ENCODE assay signal across 18 cellular contexts in the genomic region with DNA sequence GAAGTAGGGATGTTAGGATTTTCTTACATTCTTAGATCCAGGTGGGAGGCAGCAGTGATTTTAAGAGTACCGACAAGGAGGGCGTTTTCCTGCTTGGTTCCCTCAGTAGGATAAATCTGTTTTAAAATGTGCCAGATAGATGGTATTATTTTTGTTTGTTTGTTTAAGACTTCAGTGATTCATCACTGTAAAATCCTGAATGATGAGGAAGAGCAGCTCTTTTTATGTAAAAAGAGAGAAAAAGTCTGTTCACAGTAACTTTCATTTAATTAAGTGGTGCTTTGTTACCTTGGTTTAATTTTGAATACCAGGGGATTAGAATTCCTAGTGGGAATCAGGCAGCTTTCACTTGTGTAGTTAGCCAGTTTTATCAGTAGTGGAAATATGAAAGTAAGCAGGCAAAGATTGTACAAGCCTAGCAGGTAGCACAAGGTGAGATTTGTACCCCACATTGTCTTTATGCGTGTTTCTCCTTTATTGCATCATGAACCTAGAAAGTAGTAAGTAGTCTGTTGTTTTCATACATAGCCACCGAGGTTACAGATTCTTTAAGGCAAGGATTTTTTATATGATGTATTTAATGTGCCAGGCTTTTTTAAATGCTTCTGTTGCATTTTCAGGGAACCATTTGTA.
DNase-seq lines count a peak whose midpoint lies in the region; ATAC-seq, FAIRE-seq and TF ChIP-seq lines count a peak whose summit lies in the region.
"Had no signal": no experiment of that assay in that cellular context is flagged by ENCODE, and none has a peak within 500 bp of the region (broad histone marks: within the 10 kb centered on the region; RNA-seq: fewer than 3 reads in every experiment).

No MANE protein-coding gene starts in this region.

- TF ChIP-seq CTCF in KMS-11 (conservative IDR thresholded peaks at IDR 0.05; ENCODE audit: low read depth, low read length) (no peak), astrocyte (IDR thresholded peaks at IDR 0.05; ENCODE audit: insufficient read depth, low read depth, low read length) (no peak), fibroblast of villous mesenchyme (IDR thresholded peaks at IDR 0.05; ENCODE audit: insufficient read depth, low read depth, low read length) (no peak), spleen (IDR thresholded peaks at IDR 0.05 in 8 of 11, conservative IDR thresholded peaks at IDR 0.05 in 3 of 11) (no peak), ovary (IDR thresholded peaks at IDR 0.05) (no peak), right atrium auricular region (IDR thresholded peaks at IDR 0.05) (no peak)

- WGBS in spleen, 5 donors = 93 to 100% (median 96%) methylated on average over 4 of the region's 4 CpGs
- 94% methylated on average over 4 of the region's 4 CpGs for WGBS in right cardiac atrium
- 90 to 92% (median 90%) methylated on average over 4 of the region's 4 CpGs for WGBS in ovary, 3 donors

- no peak overlapping the region for H3K4me3 Mint-ChIP-seq in astrocyte (ENCODE audit: unreplicated experiment)
- H3K4me3 Mint-ChIP-seq: B cell; CD4-positive, alpha-beta memory T cell had no signal

- intact Hi-C loops in spleen (cut with DNase I; ENCODE audit: low total_unique reads) (no loop called here), right cardiac atrium (cut with DNase I) (no loop called here), ovary (cut with DNase I) (no loop called here)

- H2AFZ ChIP-seq in KMS-11 (ENCODE audit: low read depth) (no peak overlapping the region), astrocyte (ENCODE audit: low read depth, low read length) (no peak overlapping the region)

- H3K4me3 ChIP-seq in KMS-11 (IDR thresholded peaks at IDR 0.05; ENCODE audit: insufficient read depth, low read depth, low read length) (no peak overlapping the region), astrocyte (ENCODE audit: insufficient read depth, low read depth, low read length) (no peak overlapping the region), fibroblast of villous mesenchyme (ENCODE audit: low read depth, low read length) (no peak overlapping the region), spleen (no peak overlapping the region), right cardiac atrium (ENCODE audit: low read length) (no peak overlapping the region), ovary (no peak overlapping the region), right atrium auricular region (no peak overlapping the region)

- H3K9me3 ChIP-seq in astrocyte (ENCODE audit: insufficient read depth, low read depth, low read length) (no peaks in the 10 kb centered on the region), spleen (no peaks in the 10 kb centered on the region), right cardiac atrium (ENCODE audit: control insufficient read depth, low read length) (no peaks in the 10 kb centered on the region), ovary (no peaks in the 10 kb centered on the region), right atrium auricular region (no peaks in the 10 kb centered on the region)

- peaks cover 4% of the 10 kb centered on the region for H3K9me3 Mint-ChIP-seq in astrocyte (ENCODE audit: unreplicated experiment)

- H3K27ac Mint-ChIP-seq in astrocyte (ENCODE audit: unreplicated experiment) = no peak overlapping the region
- H3K27ac Mint-ChIP-seq: B cell had no signal

- peak; percentile 67 for FAIRE-seq in astrocyte (lab: Jason Lieb, UNC)

- peaks cover 21% of the 10 kb centered on the region for H3K4me1 Mint-ChIP-seq in astrocyte (ENCODE audit: low read depth, unreplicated experiment)

- no peak for TF ChIP-seq POLR2A in spleen (IDR thresholded peaks at IDR 0.05)
- TF ChIP-seq POLR2A in ovary (IDR thresholded peaks at IDR 0.05) = no peak

- H4K20me1 ChIP-seq in KMS-11 (ENCODE audit: insufficient read depth) (no peaks in the 10 kb centered on the region), astrocyte (ENCODE audit: insufficient read depth, low read length) (no peaks in the 10 kb centered on the region)

- DNase-seq in EL = peak; percentile 24
- no peak for DNase-seq in astrocyte (ENCODE audit: low read depth)
- DNase-seq in fibroblast of villous mesenchyme (ENCODE audit: low read depth) = peak; percentile 21
- no peak for DNase-seq in spleen
- DNase-seq in right cardiac atrium = no peak
- DNase-seq in ovary = no peak
- DNase-seq in right atrium auricular region (ENCODE audit: low spot score) = no peak
- DNase-seq: ACHN, DND-41, KBM-7, NCI-H1930, NCI-H2171 treated with DMSO at 0.1 percent for 48 hours, NCI-H510A treated with DMSO at 0.1 percent for 48 hours, SIG-M5 had no signal

- no peaks in the 10 kb centered on the region for H3K36me3 ChIP-seq in KMS-11 (ENCODE audit: insufficient read depth)
- no peaks in the 10 kb centered on the region for H3K36me3 ChIP-seq in astrocyte (ENCODE audit: insufficient read depth, low read length)
- no peaks in the 10 kb centered on the region for H3K36me3 ChIP-seq in spleen
- no peaks in the 10 kb centered on the region for H3K36me3 ChIP-seq in ovary
- H3K36me3 ChIP-seq in right atrium auricular region = no peaks in the 10 kb centered on the region

- H3K27me3 ChIP-seq in KMS-11 (ENCODE audit: insufficient read depth, low read depth) (no peaks in the 10 kb centered on the region), astrocyte (ENCODE audit: insufficient read depth, low read length) (no peaks in the 10 kb centered on the region), spleen (replicated peaks in 1 of 7) (no peaks in the 10 kb centered on the region), right cardiac atrium (ENCODE audit: control insufficient read depth, insufficient read depth) (no peaks in the 10 kb centered on the region), ovary (no peaks in the 10 kb centered on the region), right atrium auricular region (no peaks in the 10 kb centered on the region)

- H3K4me2 ChIP-seq in KMS-11 = peak overlapping the region; percentile 55
- no peak overlapping the region for H3K4me2 ChIP-seq in astrocyte (ENCODE audit: low read length)

- no peaks in the 10 kb centered on the region for H3K79me2 ChIP-seq in KMS-11 (ENCODE audit: insufficient read depth, low read depth)
- no peaks in the 10 kb centered on the region for H3K79me2 ChIP-seq in astrocyte (ENCODE audit: insufficient read depth, low read length)

- ATAC-seq in right cardiac atrium = no peak
- ATAC-seq: HCT116 had no signal

- H3K27ac ChIP-seq in KMS-11 (peak overlapping the region; percentile 65), astrocyte (ENCODE audit: low read depth, low read length) (no peak overlapping the region), spleen (no peak overlapping the region), right cardiac atrium (ENCODE audit: low read length) (no peak overlapping the region), ovary (no peak overlapping the region), right atrium auricular region (no peak overlapping the region)

- H3K27me3 Mint-ChIP-seq in astrocyte (ENCODE audit: low read depth, unreplicated experiment) = no peaks in the 10 kb centered on the region
- H3K27me3 Mint-ChIP-seq: B cell; CD4-positive, alpha-beta memory T cell had no signal

- no peak for TF ChIP-seq EP300 in ovary (IDR thresholded peaks at IDR 0.05)

- H3K36me3 Mint-ChIP-seq in astrocyte (ENCODE audit: low read depth, unreplicated experiment) = no peaks in the 10 kb centered on the region

- H3K9ac ChIP-seq in KMS-11 (no peak overlapping the region), astrocyte (ENCODE audit: low read length) (no peak overlapping the region)

- peaks cover 54% of the 10 kb centered on the region for H3K4me1 ChIP-seq in KMS-11 (ENCODE audit: low read depth, poor library complexity, severe bottlenecking)
- peaks cover 12% of the 10 kb centered on the region for H3K4me1 ChIP-seq in astrocyte (ENCODE audit: insufficient read depth, low read length)
- H3K4me1 ChIP-seq in spleen = no peaks in the 10 kb centered on the region
- H3K4me1 ChIP-seq in right cardiac atrium (ENCODE audit: control insufficient read depth, insufficient read depth, low read length) = no peaks in the 10 kb centered on the region
- no peaks in the 10 kb centered on the region for H3K4me1 ChIP-seq in ovary (ENCODE audit: insufficient read depth)
- peaks cover 0 to 4% of the 10 kb centered on the region in 2 donors for H3K4me1 ChIP-seq in right atrium auricular region

Comparison
In these comparisons a context has a peak if more than half of its experiments do, and no peak if none do; other contexts are left out.
1. DNase-seq: peak in EL (single experiment) and fibroblast of villous mesenchyme (single experiment); none in astrocyte (single experiment), spleen (single experiment), right cardiac atrium (0 of 3), ovary (0 of 5) and right atrium auricular region (single experiment).